In the genomic region with DNA sequence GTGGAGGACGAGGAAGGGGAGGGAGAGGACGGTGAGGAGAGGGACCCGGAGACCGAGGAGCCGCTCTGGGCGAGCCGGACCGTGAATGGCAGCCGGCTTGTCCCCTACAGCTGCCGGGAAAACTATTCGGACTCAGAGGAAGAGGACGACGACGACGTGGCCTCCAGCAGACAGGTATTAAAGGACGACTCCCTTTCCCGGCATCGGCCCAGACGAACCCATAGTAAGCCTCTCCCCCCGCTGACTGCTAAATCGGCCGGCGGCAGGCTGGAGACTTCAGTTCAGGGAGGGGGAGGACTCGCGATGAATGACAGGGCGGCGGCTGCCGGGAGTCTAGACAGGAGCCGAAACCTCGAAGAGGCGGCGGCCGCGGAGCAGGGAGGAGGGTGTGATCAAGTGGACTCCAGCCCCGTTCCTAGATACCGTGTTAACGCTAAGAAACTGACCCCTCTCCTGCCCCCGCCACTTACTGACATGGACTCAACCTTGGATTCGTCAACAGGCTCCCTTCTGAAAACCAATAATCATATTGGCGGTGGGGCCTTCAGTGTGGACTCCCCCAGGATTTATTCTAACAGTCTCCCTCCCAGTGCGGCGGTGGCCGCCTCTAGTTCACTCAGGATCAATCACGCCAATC, we compare ENCODE assay signal across 8 cellular contexts. TPM values are rescaled to one million over a fixed set of nuclear protein-coding genes. Genes with fewer than 3 reads are reported as not detected.
A peak's percentile ranks its signal among the peaks of the same experiment; 100 is the strongest.
DNase-seq lines count a peak whose midpoint lies in the region; ATAC-seq, FAIRE-seq and TF ChIP-seq lines count a peak whose summit lies in the region.

No MANE protein-coding gene starts in this region.

- intact Hi-C loops in Panc1 (cut with micrococcal nuclease; ENCODE audit: unreplicated experiment), result no loop called here

- POLR2A ChIA-PET in Panc1 (lab: Charles Lee), result interaction anchor here (0.6 kb wide), 1 partner anchor 13 kb away, joined by 4 read pairs; no protein-coding TSS in a partner anchor

- ATAC-seq in HG03439 (IDR thresholded peaks at IDR 0.05; ENCODE audit: unreplicated experiment) (peak; percentile 43), Panc1 (peak; percentile 81)

- peaks cover 39 to 56% (median 50%) of the 10 kb centered on the region in 11 experiments; a peak in 21 of 22 replicates for H4K20me1 ChIP-seq in BLaER1 treated with 17β-estradiol and CSF1 and Interleukin-3, amounts not matched to agents 10 nM and 100 nM

- H3K4me3 ChIP-seq in BLaER1 treated with 17β-estradiol and CSF1 and Interleukin-3, amounts not matched to agents 10 nM and 100 nM, result peak overlapping the region; percentile 80 to 99 (median 96)
- H3K4me3 ChIP-seq in Panc1 (ENCODE audit: low read depth in 2 of 2, low read length in 2 of 2), result peak overlapping the region; percentile 81 to 82

- no peaks in the 10 kb centered on the region for H3K27me3 ChIP-seq in BLaER1 treated with 17β-estradiol and CSF1 and Interleukin-3, amounts not matched to agents 10 nM and 100 nM
- H3K27me3 ChIP-seq in Panc1 (ENCODE audit: control insufficient read depth, insufficient read depth, low read length), result no peaks in the 10 kb centered on the region

- peak overlapping the region; percentile 81 to 99 (median 95) for H3K4me2 ChIP-seq in BLaER1 treated with 17β-estradiol and CSF1 and Interleukin-3, amounts not matched to agents 10 nM and 100 nM

- H3K4me1 ChIP-seq in BLaER1 treated with 17β-estradiol and CSF1 and Interleukin-3, amounts not matched to agents 10 nM and 100 nM, result peaks cover 33 to 51% (median 46%) of the 10 kb centered on the region in 10 experiments
- peaks cover 13% of the 10 kb centered on the region for H3K4me1 ChIP-seq in Panc1 (ENCODE audit: control insufficient read depth, insufficient read depth, low read length)

- no peaks in the 10 kb centered on the region for H3K9me3 ChIP-seq in BLaER1 treated with 17β-estradiol and CSF1 and Interleukin-3, amounts not matched to agents 10 nM and 100 nM (replicated peaks in 1 of 11)
- no peaks in the 10 kb centered on the region for H3K9me3 ChIP-seq in Panc1 (ENCODE audit: control insufficient read depth, insufficient read depth, low read depth, low read length)

- no TSS peak for BruUV-seq in Panc1 (replicated peaks; lab: Mats Ljungman, UMichigan)

- in situ Hi-C loops in Panc1 (cut with HindIII; ENCODE audit: low pct_unique_long_range_greater_than_20kb, low sequenced_read_pairs), result no loop called here

- peak overlapping the region; percentile 89 to 99 (median 96) for H3K9ac ChIP-seq in BLaER1 treated with 17β-estradiol and CSF1 and Interleukin-3, amounts not matched to agents 10 nM and 100 nM

- CTCF ChIA-PET in Panc1 (lab: Charles Lee), result no interaction called here

- peak; percentile 57 for DNase-seq in GM19238 (ENCODE audit: insufficient read length, low spot score)
- no peak for DNase-seq in Panc1 (ENCODE audit: low read depth, low spot score)
- peak; percentile 87 for DNase-seq in activated effector memory CD4-positive, alpha-beta T cell treated with anti-CD3 and anti-CD28 coated beads, Interleukin-2, amount 50 U/mL, for 16 hours
- DNase-seq in frontal cortex (ENCODE audit: low spot score in 2 of 2), result peak; percentile 50 to 51
- DNase-seq in nucleus accumbens (lab: John Stamatoyannopoulos, UW), result peak in 49 of 56 donors; percentile 4 to 64 (median 35)

- TF ChIP-seq CTCF in Panc1 (IDR thresholded peaks at IDR 0.05), result no peak

- peak overlapping the region; percentile 87 to 97 (median 94) for H3K27ac ChIP-seq in BLaER1 treated with 17β-estradiol and CSF1 and Interleukin-3, amounts not matched to agents 10 nM and 100 nM
- peak overlapping the region; percentile 83 for H3K27ac ChIP-seq in Panc1 (ENCODE audit: low read length)
- H3K27ac ChIP-seq in temporal lobe (ENCODE audit: low read depth, low read length), result peak overlapping the region; percentile 70

- peaks cover 12 to 32% (median 13%) of the 10 kb centered on the region in 11 experiments; a peak in 21 of 22 replicates for H3K36me3 ChIP-seq in BLaER1 treated with 17β-estradiol and CSF1 and Interleukin-3, amounts not matched to agents 10 nM and 100 nM
- peaks cover 3% of the 10 kb centered on the region for H3K36me3 ChIP-seq in Panc1 (ENCODE audit: control insufficient read depth, insufficient read depth, low read length)

- FAIRE-seq in frontal cortex (lab: Jason Lieb, UNC), result no peak

RNA-seq across cellular contexts. Expression of a gene that starts 1.0 kb away (rescaled TPM):
- 26.9 TPM for total RNA-seq in Panc1 (2021; ENCODE audit: unreplicated experiment)
- polyA plus RNA-seq in Panc1 (2012; ENCODE audit: insufficient read length), result 11.2 TPM
- total RNA-seq in frontal cortex, result 77.5 TPM
- 58.8 TPM for total RNA-seq in temporal lobe

RNA-seq across cellular contexts. Expression of a gene that starts 49.3 kb away (rescaled TPM):
- not detected for total RNA-seq in Panc1 (2021; ENCODE audit: unreplicated experiment)
- polyA plus RNA-seq in Panc1 (2012; ENCODE audit: insufficient read length), result 0.19 TPM
- total RNA-seq in frontal cortex, result 0.41 TPM
- total RNA-seq in temporal lobe, result 0.98 TPM
